Comparison of ENCODE assay signal across 7 cellular contexts in genomic region chr15:73685561-73685960, GRCh38. TPM values are rescaled to one million over a fixed set of nuclear protein-coding genes. Genes with fewer than 3 reads are reported as not detected.
DNase-seq lines count a peak whose midpoint lies in the region; ATAC-seq and TF ChIP-seq lines count a peak whose summit lies in the region.

No MANE protein-coding gene starts in this region.

- no peaks in the 10 kb centered on the region for H3K9me3 Mint-ChIP-seq in activated T-helper 17 cell treated with anti-CD3 and anti-CD28 coated beads, Interleukin-2, amount 50 U/mL, for 72 hours

- H3K79me2 ChIP-seq in smooth muscle cell (ENCODE audit: low read depth): peaks cover 62% of the 10 kb centered on the region

- H3K4me2 ChIP-seq in smooth muscle cell: peak overlapping the region; percentile 90

- ATAC-seq in activated T-helper 17 cell treated with anti-CD3 and anti-CD28 coated beads, Interleukin-2, amount 50 U/mL, for 72 hours (replicated peaks): no peak

- H3K9ac ChIP-seq in smooth muscle cell (ENCODE audit: low read depth): peak overlapping the region; percentile 97

- 17% methylated on average over 3 of the region's 3 CpGs for WGBS in smooth muscle cell (ENCODE audit: low lambda C conversion rate)

- H3K4me3 Mint-ChIP-seq in activated T-helper 17 cell treated with anti-CD3 and anti-CD28 coated beads, Interleukin-2, amount 50 U/mL, for 72 hours: peak overlapping the region; percentile 76

- H3F3A ChIP-seq in smooth muscle cell (ENCODE audit: low read depth): peaks cover 36% of the 10 kb centered on the region

- no peak overlapping the region for H2AFZ ChIP-seq in smooth muscle cell (ENCODE audit: low read depth)

- no peaks in the 10 kb centered on the region for H3K9me3 ChIP-seq in iPS-18c (ENCODE audit: control insufficient read depth, insufficient read depth, low read length)
- no peaks in the 10 kb centered on the region for H3K9me3 ChIP-seq in smooth muscle cell (replicated peaks; ENCODE audit: low read depth)

- TF ChIP-seq CTCF in HFF-Myc (IDR thresholded peaks at IDR 0.05; ENCODE audit: low read depth, low read length, missing control alignments) (no peak), smooth muscle cell (IDR thresholded peaks at IDR 0.05; ENCODE audit: borderline replicate concordance, insufficient read depth, poor library complexity, severe bottlenecking) (no peak)

- peak overlapping the region; percentile 93 for H3K27ac ChIP-seq in smooth muscle cell (ENCODE audit: low read depth)

- H3K36me3 Mint-ChIP-seq in activated T-helper 17 cell treated with anti-CD3 and anti-CD28 coated beads, Interleukin-2, amount 50 U/mL, for 72 hours (ENCODE audit: low read depth): peaks cover 6% of the 10 kb centered on the region

- H3K4me1 ChIP-seq in smooth muscle cell (ENCODE audit: low read depth): peaks cover 41% of the 10 kb centered on the region

- peaks cover 50% of the 10 kb centered on the region for H4K20me1 ChIP-seq in smooth muscle cell (ENCODE audit: low read depth)

- H3K4me1 Mint-ChIP-seq in activated T-helper 17 cell treated with anti-CD3 and anti-CD28 coated beads, Interleukin-2, amount 50 U/mL, for 72 hours: peaks cover 15% of the 10 kb centered on the region

- no peak overlapping the region for H3K27ac Mint-ChIP-seq in activated T-helper 17 cell treated with anti-CD3 and anti-CD28 coated beads, Interleukin-2, amount 50 U/mL, for 72 hours

- DNase-seq in HFF-Myc (ENCODE audit: extremely low read depth, low read depth): no peak
- DNase-seq in smooth muscle cell (lab: John Stamatoyannopoulos, UW; ENCODE audit: unreplicated experiment): no peak
- DNase-seq in NK-92 treated with Interleukin-12 subunit alpha and Interleukin-12 subunit beta, amount 100 ng/mL, for 24 hours (lab: John Stamatoyannopoulos, UW): no peak
- no peak for DNase-seq in SIG-M5 treated with dmso at 0.1 percent for 504 hours (lab: John Stamatoyannopoulos, UW; ENCODE audit: unreplicated experiment)
- no peak for DNase-seq in stimulated activated CD4-positive, alpha-beta T cell treated with anti-CD3 and anti-CD28 coated beads, Interleukin-1b, Interleukin-23, amount 100 ng/mL, for 48 hours

- H3K27me3 ChIP-seq in smooth muscle cell (ENCODE audit: low read depth): no peaks in the 10 kb centered on the region

- H3K4me3 ChIP-seq in HFF-Myc (replicated peaks; ENCODE audit: low read depth, low read length): peak overlapping the region; percentile 86
- H3K4me3 ChIP-seq in iPS-18c (ENCODE audit: insufficient read depth, low read depth, low read length): peak overlapping the region; percentile 94; the same call in 1 of the 2 replicates
- H3K4me3 ChIP-seq in smooth muscle cell: peak overlapping the region; percentile 86

- H3K36me3 ChIP-seq in smooth muscle cell (ENCODE audit: low read depth): no peaks in the 10 kb centered on the region

- H3K27me3 Mint-ChIP-seq in activated T-helper 17 cell treated with anti-CD3 and anti-CD28 coated beads, Interleukin-2, amount 50 U/mL, for 72 hours: peaks cover 41% of the 10 kb centered on the region

RNA-seq across cellular contexts. Expression of gene CD276, which starts 1.4 kb away (rescaled TPM):
- total RNA-seq in activated T-helper 17 cell treated with anti-CD3 and anti-CD28 coated beads, Interleukin-2, amount 50 U/mL, for 72 hours: 1 to 10 TPM in 1 of 2 donors, under 1 TPM in 1; 0.95 to 2.6 TPM
- 139 and 144 TPM in 2 replicates for total RNA-seq in smooth muscle cell
- 257 and 312 TPM in 2 replicates for polyA plus RNA-seq in smooth muscle cell

RNA-seq across cellular contexts. Expression of gene NPTN, which starts 52.4 kb away (rescaled TPM):
- 10 to 100 TPM; 59.5 to 66.1 TPM for total RNA-seq in activated T-helper 17 cell treated with anti-CD3 and anti-CD28 coated beads, Interleukin-2, amount 50 U/mL, for 72 hours
- 189 and 215 TPM in 2 replicates for total RNA-seq in smooth muscle cell
- polyA plus RNA-seq in smooth muscle cell: 153 TPM in 2 replicates

Comparison
In these comparisons a context has a peak if more than half of its experiments do, and no peak if none do; other contexts are left out.
1. RNA of gene CD276, which starts 1.4 kb away (total RNA-seq): 139 to 144 TPM in smooth muscle cell; 0.95 to 2.6 TPM in activated T-helper 17 cell treated with anti-CD3 and anti-CD28 coated beads, Interleukin-2, amount 50 U/mL, for 72 hours; every median in the first group is over 10 times any median in the second.
2. Peak in every context shown above with its lines, with median percentiles within 50 percentile points of each other: H3K4me3 ChIP-seq.